Comparison of ENCODE assay signal across 19 cellular contexts in the genomic region with DNA sequence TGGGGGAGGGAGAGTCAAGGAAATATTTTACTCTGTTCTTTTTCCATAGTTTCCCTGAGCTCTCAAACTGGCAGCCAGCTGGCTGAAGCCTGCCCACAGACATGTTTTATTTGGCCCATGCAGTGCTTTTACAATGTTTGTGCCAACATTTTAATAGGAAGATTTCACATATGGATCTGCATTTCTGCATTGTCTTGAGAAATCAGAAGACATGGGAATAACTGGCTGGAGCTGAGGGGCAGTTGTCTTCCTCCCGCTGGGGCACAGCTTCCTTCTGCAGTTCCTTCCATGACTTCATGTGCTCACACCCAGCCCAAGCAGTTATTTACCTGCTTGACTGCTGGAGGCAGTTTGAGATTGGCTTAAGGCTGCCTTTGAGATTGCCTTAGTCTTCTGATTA.
DNase-seq lines count a peak whose midpoint lies in the region; ATAC-seq and TF ChIP-seq lines count a peak whose summit lies in the region.
"Had no signal": no experiment of that assay in that cellular context is flagged by ENCODE, and none has a peak within 500 bp of the region (broad histone marks: within the 10 kb centered on the region; RNA-seq: fewer than 3 reads in every experiment).

No MANE protein-coding gene starts in this region.

- no peak overlapping the region for H2AFZ ChIP-seq in trophoblast cell (ENCODE audit: insufficient read depth, low read length, poor library complexity)

- no peaks in the 10 kb centered on the region for H3K36me3 Mint-ChIP-seq in nephron (ENCODE audit: low read depth)
- H3K36me3 Mint-ChIP-seq: activated naive CD8-positive, alpha-beta T cell had no signal

- no peak overlapping the region for H3K23ac ChIP-seq in trophoblast cell (ENCODE audit: low read length)

- no peaks in the 10 kb centered on the region for H3K9me3 ChIP-seq in heart right ventricle
- H3K9me3 ChIP-seq in trophoblast cell (ENCODE audit: insufficient read depth, low read depth, low read length): no peaks in the 10 kb centered on the region
- H3K9me3 ChIP-seq: BLaER1, HAP-1 had no signal

- DNase-seq in heart right ventricle: no peak
- DNase-seq in cardiac septum (ENCODE audit: low spot score): no peak
- DNase-seq in dorsolateral prefrontal cortex: peak in 1 of 10 donors; percentile 33
- DNase-seq in DMS153 (lab: John Stamatoyannopoulos, UW): no peak
- no peak for DNase-seq in trophoblast cell
- no peak for DNase-seq in NOMO-1 (lab: John Stamatoyannopoulos, UW; ENCODE audit: unreplicated experiment in 2 of 2)
- DNase-seq in NAMALWA (ENCODE audit: low spot score): no peak
- DNase-seq: 8988T; activated CD8-positive, alpha-beta T cell treated with anti-CD3 and anti-CD28 coated beads for 36 hours; activated T-cell treated with anti-CD3 and anti-CD28 coated beads, Interleukin-2, amount 50 U/mL, for 72 hours; NCI-H187; NCI-H345; stimulated activated CD4-positive, alpha-beta T cell treated with anti-CD3 and anti-CD28 coated beads, Interleukin-4, amount 100 ng/mL, for 24 hours had no signal

- no peak overlapping the region for H4K91ac ChIP-seq in trophoblast cell (ENCODE audit: low read depth, low read length)

- no peak overlapping the region for H3K4me3 Mint-ChIP-seq in nephron
- H3K4me3 Mint-ChIP-seq: activated CD8-positive, alpha-beta T cell treated with anti-CD3 and anti-CD28 coated beads for 36 hours; activated naive CD8-positive, alpha-beta T cell; activated T-cell treated with anti-CD3 and anti-CD28 coated beads, Interleukin-2, amount 50 U/mL, for 72 hours; central memory CD8-positive, alpha-beta T cell had no signal

- 78 to 79% methylated on average over 1 of the region's 1 CpG for WGBS in heart right ventricle, 2 donors
- WGBS in trophoblast cell (ENCODE audit: extremely low coverage, insufficient coverage, insufficient read length): no CpG with 5 or more reads among the region's 1 CpG

- H4K8ac ChIP-seq in trophoblast cell (ENCODE audit: low read depth, low read length): no peak overlapping the region

- no peaks in the 10 kb centered on the region for H3K27me3 Mint-ChIP-seq in nephron (ENCODE audit: low read depth)
- H3K27me3 Mint-ChIP-seq: activated CD8-positive, alpha-beta T cell treated with anti-CD3 and anti-CD28 coated beads for 36 hours; activated naive CD8-positive, alpha-beta T cell; central memory CD8-positive, alpha-beta T cell had no signal

- intact Hi-C loops in heart right ventricle (cut with DNase I): loop anchor here in 3 of 10 donors (5.0 to 10.0 kb wide), 2 partner anchors 74 kb away; partner anchors contain the start of gene PLCL1 (in 2 of the 3)
- intact Hi-C loops in cardiac septum (cut with DNase I): no loop called here
- intact Hi-C loops in dorsolateral prefrontal cortex (cut with DNase I): loop anchor here in 1 of 2 donors (10.0 kb wide), 1 partner anchor 74 kb away; the partner anchor contains the start of gene PLCL1

- H3K4me3 ChIP-seq in heart right ventricle: no peak overlapping the region
- no peak overlapping the region for H3K4me3 ChIP-seq in dorsolateral prefrontal cortex
- no peak overlapping the region for H3K4me3 ChIP-seq in trophoblast cell (ENCODE audit: low read depth, low read length)
- H3K4me3 ChIP-seq: BLaER1, HAP-1, smooth muscle cell had no signal

- H3K4me1 Mint-ChIP-seq in nephron: peaks cover 20% of the 10 kb centered on the region
- H3K4me1 Mint-ChIP-seq: central memory CD8-positive, alpha-beta T cell had no signal

- H3K4me2 ChIP-seq in trophoblast cell (ENCODE audit: low read length): no peak overlapping the region
- H3K4me2 ChIP-seq: BLaER1 had no signal

- H2BK120ac ChIP-seq in trophoblast cell (ENCODE audit: insufficient read depth, low read length, poor library complexity): no peak overlapping the region

- H3K36me3 ChIP-seq in heart right ventricle (no peaks in the 10 kb centered on the region), trophoblast cell (ENCODE audit: control insufficient read depth in 1 of 2, insufficient read depth in 2 of 2, low read length in 2 of 2) (no peaks in the 10 kb centered on the region)
- H3K36me3 ChIP-seq: BLaER1, HAP-1 had no signal

- peak in 1 of 8 donors; percentile 16 for ATAC-seq in heart right ventricle
- ATAC-seq: activated CD8-positive, alpha-beta T cell treated with anti-CD3 and anti-CD28 coated beads for 36 hours; activated T-cell treated with anti-CD3 and anti-CD28 coated beads, Interleukin-2, amount 50 U/mL, for 72 hours had no signal

- peak overlapping the region in 6 of 10 donors; percentile 5 to 46 (median 14) for H3K27ac ChIP-seq in heart right ventricle
- peak overlapping the region in 49 of 59 donors; percentile 0 to 73 (median 39) for H3K27ac ChIP-seq in dorsolateral prefrontal cortex
- no peak overlapping the region for H3K27ac ChIP-seq in trophoblast cell (ENCODE audit: low read depth, low read length)
- H3K27ac ChIP-seq: BLaER1 had no signal

- H3K4me1 ChIP-seq in heart right ventricle (peaks cover 0 to 79% (median 50%) of the 10 kb centered on the region in 9 donors), trophoblast cell (ENCODE audit: control insufficient read depth in 1 of 2, insufficient read depth in 2 of 2, low read length in 2 of 2) (no peaks in the 10 kb centered on the region)
- H3K4me1 ChIP-seq: BLaER1, HAP-1 had no signal

- TF ChIP-seq CTCF in heart right ventricle (IDR thresholded peaks at IDR 0.05): no peak
- no peak for TF ChIP-seq CTCF in dorsolateral prefrontal cortex (IDR thresholded peaks at IDR 0.05 in 54 of 56, conservative IDR thresholded peaks at IDR 0.05 in 2 of 56; ENCODE audit: low read depth in 1 of 56, partially characterized antibody in 56 of 56)
- no peak for TF ChIP-seq CTCF in nephron (IDR thresholded peaks at IDR 0.05; ENCODE audit: unreplicated experiment in 3 of 3)

- no peak overlapping the region for H2BK12ac ChIP-seq in trophoblast cell (ENCODE audit: low read length)

- H4K12ac ChIP-seq in trophoblast cell (ENCODE audit: low read depth, low read length): no peak overlapping the region

- no peak overlapping the region for H3K18ac ChIP-seq in trophoblast cell (ENCODE audit: low read length)

- peak overlapping the region in 2 of 3 experiments; percentile 43 to 66 for H3K27ac Mint-ChIP-seq in nephron
- H3K27ac Mint-ChIP-seq: activated CD8-positive, alpha-beta T cell treated with anti-CD3 and anti-CD28 coated beads for 36 hours; activated naive CD8-positive, alpha-beta T cell; activated T-cell treated with anti-CD3 and anti-CD28 coated beads, Interleukin-2, amount 50 U/mL, for 72 hours had no signal

- H3K14ac ChIP-seq in trophoblast cell (ENCODE audit: low read length): no peak overlapping the region

- H3K4ac ChIP-seq in trophoblast cell (ENCODE audit: low read depth, low read length): no peak overlapping the region

- H2BK5ac ChIP-seq in trophoblast cell (ENCODE audit: low read depth, low read length, poor library complexity): no peak overlapping the region

- no peak overlapping the region for H3K9ac ChIP-seq in trophoblast cell (ENCODE audit: low read length)
- H3K9ac ChIP-seq: BLaER1 had no signal

- H3K9me3 Mint-ChIP-seq in nephron: no peaks in the 10 kb centered on the region
- H3K9me3 Mint-ChIP-seq: activated CD8-positive, alpha-beta T cell treated with anti-CD3 and anti-CD28 coated beads for 36 hours; activated T-cell treated with anti-CD3 and anti-CD28 coated beads, Interleukin-2, amount 50 U/mL, for 72 hours; central memory CD8-positive, alpha-beta T cell had no signal

- H3K79me1 ChIP-seq in trophoblast cell (ENCODE audit: low read length): no peaks in the 10 kb centered on the region

- H3K27me3 ChIP-seq in heart right ventricle: no peaks in the 10 kb centered on the region
- H3K27me3 ChIP-seq in dorsolateral prefrontal cortex: no peaks in the 10 kb centered on the region
- no peaks in the 10 kb centered on the region for H3K27me3 ChIP-seq in trophoblast cell (ENCODE audit: insufficient read depth, low read length)
- H3K27me3 ChIP-seq: BLaER1 had no signal

- H3K79me2 ChIP-seq in trophoblast cell (ENCODE audit: control insufficient read depth, insufficient read depth, low read length, poor library complexity): no peaks in the 10 kb centered on the region

- no peak overlapping the region for H2AK5ac ChIP-seq in trophoblast cell (ENCODE audit: low read length)
